In the genomic region with DNA sequence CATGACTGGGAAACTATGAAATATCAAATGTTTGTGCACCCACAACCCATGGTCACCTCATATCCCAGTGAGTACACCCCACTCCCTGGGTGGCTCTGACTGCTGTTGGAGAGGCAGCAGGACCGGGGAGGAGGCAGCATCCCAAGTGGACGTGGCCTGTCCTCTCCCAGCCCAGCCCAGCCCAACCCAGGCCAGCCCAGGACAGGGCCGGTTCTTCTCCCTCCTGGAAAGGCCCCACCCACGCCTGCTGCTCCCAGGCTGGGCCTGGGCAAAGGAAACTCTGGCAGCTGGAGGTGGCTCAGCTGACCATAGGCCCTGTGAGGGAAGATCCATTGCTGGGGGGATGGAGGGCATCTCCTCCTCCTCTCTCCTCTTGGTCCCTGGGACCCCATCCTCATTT, we compare ENCODE assay signal across 18 cellular contexts. TPM values are rescaled to one million over a fixed set of nuclear protein-coding genes. Genes with fewer than 3 reads are reported as not detected.
A peak's percentile ranks its signal among the peaks of the same experiment; 100 is the strongest.
DNase-seq lines count a peak whose midpoint lies in the region; ATAC-seq and TF ChIP-seq lines count a peak whose summit lies in the region.
"Had no signal": no experiment of that assay in that cellular context is flagged by ENCODE, and none has a peak within 500 bp of the region (broad histone marks: within the 10 kb centered on the region; RNA-seq: fewer than 3 reads in every experiment).

No MANE protein-coding gene starts in this region.

- CTCF ChIA-PET in Caco-2 (lab: Charles Lee), result no interaction called here

- H3K36me3 Mint-ChIP-seq in glutamatergic neuron (ENCODE audit: unreplicated experiment), result no peaks in the 10 kb centered on the region
- H3K36me3 Mint-ChIP-seq in Caco-2 (ENCODE audit: insufficient read depth, unreplicated experiment), result no peaks in the 10 kb centered on the region
- H3K36me3 Mint-ChIP-seq: activated naive CD4-positive, alpha-beta T cell treated with anti-CD3 and anti-CD28 coated beads, Interleukin-2, amount 50 U/mL, for 72 hours had no signal

- H3K27ac ChIP-seq in psoas muscle, result no peak overlapping the region
- H3K27ac ChIP-seq: foreskin keratinocyte had no signal

- 38 to 56% (median 52%) methylated on average over 4 of the region's 4 CpGs for WGBS in psoas muscle, 3 donors

- H3K4me3 ChIP-seq in AG10803 (ENCODE audit: low read length), result no peak overlapping the region
- H3K4me3 ChIP-seq in foreskin fibroblast (ENCODE audit: low read depth in 1 of 2, low read length in 2 of 2), result no peak overlapping the region
- H3K4me3 ChIP-seq in psoas muscle, result no peak overlapping the region
- H3K4me3 ChIP-seq in Caco-2 (ENCODE audit: low read depth, low read length), result no peak overlapping the region

- H3K27me3 ChIP-seq in psoas muscle (ENCODE audit: insufficient read depth in 3 of 3, low read length in 2 of 3) (peaks cover 0 to 2% (median 0%) of the 10 kb centered on the region in 3 donors), Caco-2 (replicated peaks; ENCODE audit: control insufficient read depth, insufficient read depth, low read length) (no peaks in the 10 kb centered on the region)
- H3K27me3 ChIP-seq: foreskin keratinocyte had no signal

- ATAC-seq in psoas muscle (no peak), HG02981 (IDR thresholded peaks at IDR 0.05; ENCODE audit: unreplicated experiment) (no peak)
- ATAC-seq: activated naive CD4-positive, alpha-beta T cell treated with anti-CD3 and anti-CD28 coated beads, Interleukin-2, amount 50 U/mL, for 72 hours; foreskin keratinocyte had no signal

- intact Hi-C loops in psoas muscle (cut with DNase I), result loop anchor here in 1 of 2 donors (10.0 kb wide), 2 partner anchors 589 to 909 kb away; no protein-coding TSS in a partner anchor
- intact Hi-C loops in Caco-2 (cut with micrococcal nuclease; ENCODE audit: unreplicated experiment), result loop anchor here (10.0 kb wide), 1 partner anchor 349 kb away; no protein-coding TSS in a partner anchor

- H3K36me3 ChIP-seq in psoas muscle (ENCODE audit: insufficient read depth in 1 of 2, low read depth in 1 of 2) (no peaks in the 10 kb centered on the region), Caco-2 (ENCODE audit: control insufficient read depth, insufficient read depth, low read length) (no peaks in the 10 kb centered on the region)

- H3K27me3 Mint-ChIP-seq in glutamatergic neuron (ENCODE audit: unreplicated experiment) (peaks cover 4% of the 10 kb centered on the region), Caco-2 (ENCODE audit: insufficient read depth, unreplicated experiment) (peaks cover 3% of the 10 kb centered on the region)

- H3K9me3 Mint-ChIP-seq in glutamatergic neuron (ENCODE audit: unreplicated experiment) (peaks cover 2% of the 10 kb centered on the region), Caco-2 (ENCODE audit: unreplicated experiment) (no peaks in the 10 kb centered on the region)
- H3K9me3 Mint-ChIP-seq: activated naive CD4-positive, alpha-beta T cell treated with anti-CD3 and anti-CD28 coated beads, Interleukin-2, amount 50 U/mL, for 72 hours; HFFc6; nephron had no signal

- no TSS peak for BruUV-seq in Caco-2 (replicated peaks; lab: Mats Ljungman, UMichigan)

- no peaks in the 10 kb centered on the region for H3K9me3 ChIP-seq in psoas muscle
- no peaks in the 10 kb centered on the region for H3K9me3 ChIP-seq in Caco-2

- H3K4me1 ChIP-seq in psoas muscle (peaks cover 4% of the 10 kb centered on the region), Caco-2 (no peaks in the 10 kb centered on the region)

- no peak overlapping the region for H3K4me3 Mint-ChIP-seq in glutamatergic neuron (ENCODE audit: unreplicated experiment)
- H3K4me3 Mint-ChIP-seq in Caco-2 (ENCODE audit: unreplicated experiment), result no peak overlapping the region
- H3K4me3 Mint-ChIP-seq: HFFc6, nephron had no signal

- TF ChIP-seq CTCF in AG10803 (conservative IDR thresholded peaks at IDR 0.05; ENCODE audit: low read length) (no peak), foreskin fibroblast (IDR thresholded peaks at IDR 0.05; ENCODE audit: low read depth, low read length) (no peak), psoas muscle (IDR thresholded peaks at IDR 0.05) (no peak), glutamatergic neuron (IDR thresholded peaks at IDR 0.05; ENCODE audit: partially characterized antibody, unreplicated experiment) (no peak), Caco-2 (IDR thresholded peaks at IDR 0.05; ENCODE audit: insufficient read depth in 1 of 2, low read depth in 1 of 2, low read length in 1 of 2, severe bottlenecking in 1 of 2, unreplicated experiment in 1 of 2) (no peak)

- peak; percentile 54 for DNase-seq in AG10803 (ENCODE audit: low read depth)
- DNase-seq in NCI-H226, result peak; percentile 21
- peak; percentile 43 to 75 for DNase-seq in foreskin fibroblast
- DNase-seq in psoas muscle, result peak; percentile 50 to 70
- DNase-seq in NCI-H345 treated with DMSO at 0.1 percent for 48 hours (lab: John Stamatoyannopoulos, UW; ENCODE audit: unreplicated experiment), result no peak
- DNase-seq in glutamatergic neuron, result no peak
- DNase-seq in Caco-2, result no peak
- DNase-seq: activated T-cell treated with anti-CD3 and anti-CD28 coated beads, Interleukin-2, amount 50 U/mL, for 48 hours; foreskin keratinocyte; HFFc6; NCI-H146; SHP77 treated with DMSO at 0.1 percent for 48 hours had no signal

- POLR2A ChIA-PET in Caco-2 (lab: Charles Lee), result no interaction called here

- H3K27ac Mint-ChIP-seq in glutamatergic neuron (ENCODE audit: unreplicated experiment) (no peak overlapping the region), Caco-2 (ENCODE audit: unreplicated experiment) (no peak overlapping the region)
- H3K27ac Mint-ChIP-seq: HFFc6, nephron had no signal

- H3K4me1 Mint-ChIP-seq in glutamatergic neuron (ENCODE audit: low read depth, unreplicated experiment), result no peaks in the 10 kb centered on the region
- H3K4me1 Mint-ChIP-seq in Caco-2 (ENCODE audit: low read depth, unreplicated experiment), result no peaks in the 10 kb centered on the region

RNA-seq across cellular contexts. Expression of gene MATN1, which starts 19.1 kb away (rescaled TPM):
- total RNA-seq in psoas muscle (not detected), glutamatergic neuron (ENCODE audit: unreplicated experiment) (0.22 TPM), Caco-2 (2022) (not detected in 2 replicates)
- polyA plus RNA-seq in psoas muscle, result under 1 TPM; 0.03 to 0.07 (median 0.04) TPM
- total RNA-seq: A673, mesenteric fat pad, pulmonary artery endothelial cell had no signal
- polyA plus RNA-seq: foreskin keratinocyte had no signal

RNA-seq across cellular contexts. Expression of gene LAPTM5, which starts 53.3 kb away (rescaled TPM):
- 10 to 100 TPM in 3 of 4 donors, 1 to 10 TPM in 1; 8.2 to 14.4 (median 13.7) TPM for total RNA-seq in psoas muscle
- 10 to 100 TPM in 1 of 3 donors, 1 to 10 TPM in 2; 3.0 to 14.5 (median 4.3) TPM for polyA plus RNA-seq in psoas muscle
- 0.56 TPM for total RNA-seq in glutamatergic neuron (ENCODE audit: unreplicated experiment)
- total RNA-seq in Caco-2 (2022), result 0.14 TPM in 1 of 2 replicates, not detected in the other
- total RNA-seq: A673, foreskin keratinocyte had no signal

Comparison
In these comparisons a context has a peak if more than half of its experiments do, and no peak if none do; other contexts are left out.
1. DNase-seq: peak in AG10803 (single experiment), NCI-H226 (single experiment), foreskin fibroblast (2 of 2) and psoas muscle (2 of 2); none in NCI-H345 treated with DMSO at 0.1 percent for 48 hours (single experiment), glutamatergic neuron (single experiment) and Caco-2 (0 of 2).